ENCODE assay signal across 10 cellular contexts in the genomic region with DNA sequence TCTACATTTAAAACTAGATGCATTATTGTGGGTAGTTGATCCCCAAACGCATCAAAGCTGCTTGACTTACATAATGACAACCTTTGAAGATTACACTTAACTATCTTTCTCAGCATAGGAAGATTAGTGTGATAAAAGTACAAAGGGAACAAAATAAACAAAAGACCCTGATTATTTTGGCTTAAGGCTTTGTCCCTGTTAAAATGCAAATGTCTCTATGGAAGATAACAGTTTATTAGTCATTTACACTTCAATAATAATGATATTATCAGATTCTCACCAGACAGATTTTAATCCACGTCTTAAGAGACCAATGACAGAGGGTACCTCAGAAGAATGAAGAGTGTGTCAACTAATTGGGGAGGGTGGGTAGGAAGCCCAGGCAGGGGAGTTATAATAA.
"Had no signal": no experiment of that assay in that cellular context is flagged by ENCODE, and none has a peak within 500 bp of the region (broad histone marks: within the 10 kb centered on the region; RNA-seq: fewer than 3 reads in every experiment).

No MANE protein-coding gene starts in this region.

- H3K9me3 ChIP-seq: HAP-1 had no signal

- H3K9me3 Mint-ChIP-seq: GM23338, H9, HFFc6 had no signal

- H3K36me3 ChIP-seq: HAP-1 had no signal

- DNase-seq: GM23248, GOT3, H7, H9, HCEC 1CT, HFFc6 had no signal

- H3K27ac Mint-ChIP-seq: GM23338, H9, HFFc6 had no signal

- H3K9ac ChIP-seq: GM23248 had no signal

- H3K4me3 Mint-ChIP-seq: GM23338, H9, HFFc6 had no signal

- H3K27ac ChIP-seq: GM23248 had no signal

- H3K4me1 Mint-ChIP-seq: GM23338 had no signal

- H3K4me2 ChIP-seq: GM23338 had no signal

- FAIRE-seq: H1, H54 had no signal

- H3K4me3 ChIP-seq: GM23248, GM23338, HAP-1 had no signal
